8 cellular contexts compared by ENCODE assay signal in genomic region chr1:31617218-31617916, GRCh38. TPM values are rescaled to one million over a fixed set of nuclear protein-coding genes. Genes with fewer than 3 reads are reported as not detected.
DNase-seq lines count a peak whose midpoint lies in the region; ATAC-seq, FAIRE-seq and TF ChIP-seq lines count a peak whose summit lies in the region.

HCRTR1 (plus strand) TSS chr1:31617689; CDS start chr1:31619193, 1,504 bp downstream.

- CTCF ChIA-PET in CD8-positive, alpha-beta T cell (lab: Charles Lee), result interaction anchor here (1.4 to 2.8 kb wide), 3 partner anchors 12 to 85 kb away, joined by 3 to 14 read pairs (median 5); no protein-coding TSS in a partner anchor

- peak within 1 kb of the TSS; percentile 75 for H3K4me3 Mint-ChIP-seq in CD8-positive, alpha-beta T cell

- peak within 1 kb of the TSS; percentile 46 for H3K4me3 ChIP-seq in CD8-positive, alpha-beta T cell (ENCODE audit: low read depth, low read length)
- H3K4me3 ChIP-seq in SJCRH30 (peak within 1 kb of the TSS; percentile 47), fibroblast of the aortic adventitia (ENCODE audit: low read depth, low read length) (peak within 1 kb of the TSS; percentile 61), pancreas (peak within 1 kb of the TSS; percentile 13 to 64 (median 26))

- H3K27ac ChIP-seq in CD8-positive, alpha-beta T cell (ENCODE audit: low read depth, low read length), result no peak within 1 kb of the TSS
- H3K27ac ChIP-seq in SJCRH30 (no peak within 1 kb of the TSS), pancreas (no peak within 1 kb of the TSS)

- POLR2A ChIA-PET in CD8-positive, alpha-beta T cell (lab: Charles Lee), result no interaction called here

- no peak for DNase-seq in CD8-positive, alpha-beta T cell
- DNase-seq in SJCRH30 (no peak), fibroblast of the aortic adventitia (ENCODE audit: low read depth) (no peak), pancreas (peak in 1 of 6 donors; percentile 69), hippocampal formation (lab: John Stamatoyannopoulos, UW) (no peak), COR-L47 (lab: John Stamatoyannopoulos, UW) (no peak), NCI-H774 (lab: John Stamatoyannopoulos, UW) (no peak), GM12892 (ENCODE audit: insufficient read length) (no peak)

- ATAC-seq in CD8-positive, alpha-beta T cell, result peak; percentile 40
- ATAC-seq in pancreas, result peak in 2 of 4 donors; percentile 17 to 40

- intact Hi-C loops in CD8-positive, alpha-beta T cell (cut with DNase I, micrococcal nuclease), result no loop called here
- intact Hi-C loops in pancreas (cut with DNase I), result no loop called here

- no peaks in the 10 kb centered on the region for H3K36me3 Mint-ChIP-seq in CD8-positive, alpha-beta T cell

- H3K4me1 Mint-ChIP-seq in CD8-positive, alpha-beta T cell (ENCODE audit: low read depth), result peaks cover 6% of the 10 kb centered on the region

- peaks cover 32% of the 10 kb centered on the region for H3K27me3 Mint-ChIP-seq in CD8-positive, alpha-beta T cell (ENCODE audit: low read depth)

- H3K9me3 ChIP-seq in CD8-positive, alpha-beta T cell (ENCODE audit: low read length), result no peaks in the 10 kb centered on the region
- no peaks in the 10 kb centered on the region for H3K9me3 ChIP-seq in SJCRH30 (replicated peaks)
- no peaks in the 10 kb centered on the region for H3K9me3 ChIP-seq in pancreas

- no peaks in the 10 kb centered on the region for H3K36me3 ChIP-seq in CD8-positive, alpha-beta T cell (ENCODE audit: insufficient read depth, low read length)
- H3K36me3 ChIP-seq in SJCRH30, result no peaks in the 10 kb centered on the region
- no peaks in the 10 kb centered on the region for H3K36me3 ChIP-seq in pancreas

- H3K9me3 Mint-ChIP-seq in CD8-positive, alpha-beta T cell, result no peaks in the 10 kb centered on the region

- no peak for FAIRE-seq in pancreas (lab: Jason Lieb, UNC)
- no peak for FAIRE-seq in GM12892 (lab: Jason Lieb, UNC)

- TF ChIP-seq POLR2A in GM12892 (IDR thresholded peaks at IDR 0.05; ENCODE audit: low read depth, low read length), result no peak

- no peaks in the 10 kb centered on the region for H3K4me1 ChIP-seq in CD8-positive, alpha-beta T cell (ENCODE audit: insufficient read depth, low read length)
- H3K4me1 ChIP-seq in SJCRH30 (no peaks in the 10 kb centered on the region), pancreas (peaks cover 0 to 3% (median 0%) of the 10 kb centered on the region in 3 donors)

- H3K27ac Mint-ChIP-seq in CD8-positive, alpha-beta T cell, result no peak within 1 kb of the TSS

- TF ChIP-seq CTCF in CD8-positive, alpha-beta T cell (IDR thresholded peaks at IDR 0.05), result no peak
- TF ChIP-seq CTCF in fibroblast of the aortic adventitia (IDR thresholded peaks at IDR 0.05; ENCODE audit: insufficient read depth, low read length) (no peak), pancreas (IDR thresholded peaks at IDR 0.05) (no peak)

- 16 to 29% methylated on average over 22 to 47 of the region's 48 CpGs for WGBS in pancreas, 2 donors

- peaks cover 14% of the 10 kb centered on the region for H3K27me3 ChIP-seq in CD8-positive, alpha-beta T cell (ENCODE audit: insufficient read depth, low read length)
- H3K27me3 ChIP-seq in SJCRH30 (peaks cover 18% of the 10 kb centered on the region; the same call in 1 of the 2 replicates), pancreas (no peaks in the 10 kb centered on the region)

RNA-seq across cellular contexts. Expression of gene HCRTR1, which starts in this region (rescaled TPM):
- not detected for total RNA-seq in CD8-positive, alpha-beta T cell
- not detected in 2 replicates for total RNA-seq in SJCRH30 (2014; rRNA removed; shearing (Covaris generic))
- total RNA-seq in fibroblast of the aortic adventitia (ENCODE audit: low replicate concordance) (0.18 TPM in 1 of 2 replicates, not detected in the other), pancreas (under 1 TPM in 1 of 6 donors, not detected in 5; 0.14 TPM)
- under 1 TPM; 0.19 to 0.52 TPM for polyA plus RNA-seq in pancreas
- polyA plus RNA-seq in GM12892 (2012; ENCODE audit: missing spikeins), result not detected

Comparison
In these comparisons a context has a peak if more than half of its experiments do, and no peak if none do; other contexts are left out.
1. Peak in ATAC-seq and H3K4me3 ChIP-seq in CD8-positive, alpha-beta T cell; RNA of the gene not detected or under 1 TPM.